In genomic region chr13:76894401-76895110, GRCh38 we compare ENCODE assay signal across 13 cellular contexts. TPM values are rescaled to one million over a fixed set of nuclear protein-coding genes. Genes with fewer than 3 reads are reported as not detected.
DNase-seq lines count a peak whose midpoint lies in the region; ATAC-seq, FAIRE-seq and TF ChIP-seq lines count a peak whose summit lies in the region.
"Had no signal": no experiment of that assay in that cellular context is flagged by ENCODE, and none has a peak within 500 bp of the region (broad histone marks: within the 10 kb centered on the region; RNA-seq: fewer than 3 reads in every experiment).

No MANE protein-coding gene starts in this region.

- H3K4me1 ChIP-seq in vagina = no peaks in the 10 kb centered on the region
- H3K4me1 ChIP-seq: lower lobe of right lung, pancreas, SJSA1 had no signal

- peaks cover 15% of the 10 kb centered on the region for H3K4me1 Mint-ChIP-seq in activated CD8-positive, alpha-beta T cell treated with anti-CD3 and anti-CD28 coated beads, Interleukin-2, amount 10 ng/mL, durations not matched to agents 7 days and 5 days (ENCODE audit: low read depth)
- H3K4me1 Mint-ChIP-seq in endothelial cell (ENCODE audit: unreplicated experiment) = peaks cover 9% of the 10 kb centered on the region

- CTCF ChIA-PET in activated CD8-positive, alpha-beta T cell treated with anti-CD3 and anti-CD28 coated beads, Interleukin-2, amount 10 ng/mL, durations not matched to agents 7 days and 5 days (lab: Charles Lee) = interaction anchor here (1.0 to 2.2 kb wide), 4 partner anchors 9 to 1198 kb away, joined by 3 to 12 read pairs (median 6); partner anchors contain the start of gene KCTD12

- POLR2A ChIA-PET in activated CD8-positive, alpha-beta T cell treated with anti-CD3 and anti-CD28 coated beads, Interleukin-2, amount 10 ng/mL, durations not matched to agents 7 days and 5 days (lab: Charles Lee) = no interaction called here

- H3K4me3 ChIP-seq in vagina = no peak overlapping the region
- H3K4me3 ChIP-seq: lower lobe of right lung, pancreas, SJSA1 had no signal

- peaks cover 2% of the 10 kb centered on the region for H3K36me3 Mint-ChIP-seq in activated CD8-positive, alpha-beta T cell treated with anti-CD3 and anti-CD28 coated beads, Interleukin-2, amount 10 ng/mL, durations not matched to agents 7 days and 5 days (ENCODE audit: low read depth)
- H3K36me3 Mint-ChIP-seq in endothelial cell (ENCODE audit: low read depth, unreplicated experiment) = peaks cover 3% of the 10 kb centered on the region

- intact Hi-C loops in vagina (cut with DNase I) = no loop called here

- H3K9me3 ChIP-seq in vagina = no peaks in the 10 kb centered on the region
- H3K9me3 ChIP-seq: lower lobe of right lung, pancreas had no signal

- H3K27me3 Mint-ChIP-seq in activated CD8-positive, alpha-beta T cell treated with anti-CD3 and anti-CD28 coated beads, Interleukin-2, amount 10 ng/mL, durations not matched to agents 7 days and 5 days (ENCODE audit: low read depth) = peaks cover 24% of the 10 kb centered on the region
- H3K27me3 Mint-ChIP-seq in endothelial cell (ENCODE audit: unreplicated experiment) = peaks cover 3% of the 10 kb centered on the region

- peaks cover 6% of the 10 kb centered on the region for H3K9me3 Mint-ChIP-seq in activated CD8-positive, alpha-beta T cell treated with anti-CD3 and anti-CD28 coated beads, Interleukin-2, amount 10 ng/mL, durations not matched to agents 7 days and 5 days (ENCODE audit: insufficient read depth)
- peaks cover 6% of the 10 kb centered on the region for H3K9me3 Mint-ChIP-seq in endothelial cell (ENCODE audit: unreplicated experiment)

- peak; percentile 70 for ATAC-seq in HG03064 (IDR thresholded peaks at IDR 0.05; ENCODE audit: low read depth, unreplicated experiment)
- ATAC-seq in activated CD8-positive, alpha-beta T cell treated with anti-CD3 and anti-CD28 coated beads, Interleukin-2, amount 10 ng/mL, durations not matched to agents 7 days and 5 days = peak; percentile 49
- ATAC-seq: lower lobe of right lung had no signal

- no peak overlapping the region for H3K4me3 Mint-ChIP-seq in activated CD8-positive, alpha-beta T cell treated with anti-CD3 and anti-CD28 coated beads, Interleukin-2, amount 10 ng/mL, durations not matched to agents 7 days and 5 days
- H3K4me3 Mint-ChIP-seq in endothelial cell (ENCODE audit: unreplicated experiment) = no peak overlapping the region
- H3K4me3 Mint-ChIP-seq: HFFc6 had no signal

- H3K36me3 ChIP-seq in vagina = no peaks in the 10 kb centered on the region
- H3K36me3 ChIP-seq: lower lobe of right lung, pancreas, SJSA1 had no signal

- TF ChIP-seq CTCF in vagina (IDR thresholded peaks at IDR 0.05) = no peak
- no peak for TF ChIP-seq CTCF in endothelial cell (IDR thresholded peaks at IDR 0.05; ENCODE audit: unreplicated experiment)

- TF ChIP-seq POLR2A in GM12892 (IDR thresholded peaks at IDR 0.05; ENCODE audit: low read depth, low read length) = no peak
- TF ChIP-seq POLR2A in vagina (IDR thresholded peaks at IDR 0.05) = no peak

- H3K27me3 ChIP-seq in vagina = no peaks in the 10 kb centered on the region
- H3K27me3 ChIP-seq: pancreas, SJSA1 had no signal

- DNase-seq in GM12892 (ENCODE audit: insufficient read length) (no peak), GM19239 (ENCODE audit: insufficient read length, low spot score) (no peak), vagina (ENCODE audit: extremely low spot score in 2 of 2) (no peak), mucosa of gallbladder (ENCODE audit: low spot score) (no peak), endothelial cell (ENCODE audit: low spot score) (no peak), KG1 (lab: John Stamatoyannopoulos, UW) (no peak)
- DNase-seq in activated CD8-positive, alpha-beta T cell treated with anti-CD3 and anti-CD28 coated beads, Interleukin-2, amount 10 ng/mL, durations not matched to agents 7 days and 5 days = no peak
- DNase-seq: HFFc6; lower lobe of right lung; pancreas; stimulated activated CD4-positive, alpha-beta T cell treated with anti-CD3 and anti-CD28 coated beads, Interleukin-4, amount 100 ng/mL, for 24 hours had no signal

- no peak overlapping the region for H3K27ac ChIP-seq in vagina
- H3K27ac ChIP-seq: lower lobe of right lung, pancreas, SJSA1 had no signal

- peak; percentile 81 for FAIRE-seq in GM12892 (lab: Jason Lieb, UNC)
- FAIRE-seq in GM19239 (lab: Jason Lieb, UNC) = peak; percentile 28
- FAIRE-seq: pancreas had no signal

- H3K27ac Mint-ChIP-seq in activated CD8-positive, alpha-beta T cell treated with anti-CD3 and anti-CD28 coated beads, Interleukin-2, amount 10 ng/mL, durations not matched to agents 7 days and 5 days = no peak overlapping the region
- H3K27ac Mint-ChIP-seq in endothelial cell (ENCODE audit: unreplicated experiment) = no peak overlapping the region
- H3K27ac Mint-ChIP-seq: HFFc6 had no signal

RNA-seq across cellular contexts. Expression of gene KCTD12, which starts 8.4 kb away (rescaled TPM):
- polyA plus RNA-seq in GM12892 (2012; ENCODE audit: missing spikeins) = 7.1 TPM
- total RNA-seq in activated CD8-positive, alpha-beta T cell treated with anti-CD3 and anti-CD28 coated beads, Interleukin-2, amount 10 ng/mL, durations not matched to agents 7 days and 5 days = 1 to 10 TPM; 5.8 to 6.3 TPM
- total RNA-seq in vagina (57.2 TPM), mucosa of gallbladder (77.3 TPM), endothelial cell (ENCODE audit: unreplicated experiment) (9.6 TPM)

RNA-seq across cellular contexts. Expression of gene ACOD1, which starts 53.8 kb away (rescaled TPM):
- not detected for polyA plus RNA-seq in GM12892 (2012; ENCODE audit: missing spikeins)
- not detected for total RNA-seq in activated CD8-positive, alpha-beta T cell treated with anti-CD3 and anti-CD28 coated beads, Interleukin-2, amount 10 ng/mL, durations not matched to agents 7 days and 5 days
- total RNA-seq in vagina = not detected
- total RNA-seq in mucosa of gallbladder = not detected
- not detected for total RNA-seq in endothelial cell (ENCODE audit: unreplicated experiment)
- total RNA-seq: HFFc6, lower lobe of right lung, pancreas, SJSA1 had no signal
- polyA plus RNA-seq: pancreas had no signal
